ENCODE assay signal across 8 cellular contexts in genomic region chr12:6345319-6346071, GRCh38. TPM values are rescaled to one million over a fixed set of nuclear protein-coding genes. Genes with fewer than 3 reads are reported as not detected.
DNase-seq lines count a peak whose midpoint lies in the region; ATAC-seq and TF ChIP-seq lines count a peak whose summit lies in the region.

No MANE protein-coding gene starts in this region.

- peaks cover 4% of the 10 kb centered on the region for H3K36me3 Mint-ChIP-seq in activated T-helper 2 cell treated with anti-CD3 and anti-CD28 coated beads, Interferon-gamma antibody, Interleukin-2, Interleukin-4, amounts not matched to agents 10 μg/mL and 5 μg/mL and 100 μg/mL, durations not matched to agents 14 hours and 24 hours and 36 hours (ENCODE audit: low read depth)

- no peak overlapping the region for H3K4me3 Mint-ChIP-seq in activated T-helper 2 cell treated with anti-CD3 and anti-CD28 coated beads, Interferon-gamma antibody, Interleukin-2, Interleukin-4, amounts not matched to agents 10 μg/mL and 5 μg/mL and 100 μg/mL, durations not matched to agents 14 hours and 24 hours and 36 hours (ENCODE audit: low read depth)
- peak overlapping the region; percentile 49 to 61 for H3K4me3 Mint-ChIP-seq in stimulated activated naive CD8-positive, alpha-beta T cell treated with anti-CD3 and anti-CD28 coated beads, Interleukin-15, amount 100 ng/mL, for 72 hours

- no peaks in the 10 kb centered on the region for H3K9me3 Mint-ChIP-seq in activated T-helper 2 cell treated with anti-CD3 and anti-CD28 coated beads, Interferon-gamma antibody, Interleukin-2, Interleukin-4, amounts not matched to agents 10 μg/mL and 5 μg/mL and 100 μg/mL, durations not matched to agents 14 hours and 24 hours and 36 hours
- no peaks in the 10 kb centered on the region for H3K9me3 Mint-ChIP-seq in stimulated activated naive CD8-positive, alpha-beta T cell treated with anti-CD3 and anti-CD28 coated beads, Interleukin-15, amount 100 ng/mL, for 72 hours

- intact Hi-C loops in activated T-helper 2 cell treated with anti-CD3 and anti-CD28 coated beads, Interferon-gamma antibody, Interleukin-2, Interleukin-4, amounts not matched to agents 10 μg/mL and 5 μg/mL and 100 μg/mL, durations not matched to agents 14 hours and 24 hours and 36 hours (cut with micrococcal nuclease), result no loop called here
- intact Hi-C loops in left ventricle myocardium superior (cut with micrococcal nuclease), result no loop called here

- DNase-seq in stimulated activated CD4-positive, alpha-beta T cell treated with anti-CD3 and anti-CD28 coated beads, Interleukin-2, amount 100 ng/mL, for 24 hours, result peak; percentile 41 to 52
- no peak for DNase-seq in stimulated activated CD4-positive, alpha-beta T cell treated with anti-CD3 and anti-CD28 coated beads, Interleukin-4, amount 100 ng/mL, for 1 hour
- DNase-seq in activated T-helper 2 cell treated with anti-CD3 and anti-CD28 coated beads, Interferon-gamma antibody, Interleukin-2, Interleukin-4, amounts not matched to agents 10 μg/mL and 5 μg/mL and 100 μg/mL, durations not matched to agents 14 hours and 24 hours and 36 hours (ENCODE audit: low spot score), result no peak
- peak; percentile 27 for DNase-seq in left ventricle myocardium superior
- peak in 1 of 2 donors; percentile 55 for DNase-seq in stimulated activated naive CD8-positive, alpha-beta T cell treated with anti-CD3 and anti-CD28 coated beads, Interleukin-15, amount 100 ng/mL, for 72 hours
- no peak for DNase-seq in NAMALWA (ENCODE audit: low spot score)

- peaks cover 47% of the 10 kb centered on the region for H3K4me1 Mint-ChIP-seq in activated T-helper 2 cell treated with anti-CD3 and anti-CD28 coated beads, Interferon-gamma antibody, Interleukin-2, Interleukin-4, amounts not matched to agents 10 μg/mL and 5 μg/mL and 100 μg/mL, durations not matched to agents 14 hours and 24 hours and 36 hours (ENCODE audit: low read depth)
- H3K4me1 Mint-ChIP-seq in stimulated activated naive CD8-positive, alpha-beta T cell treated with anti-CD3 and anti-CD28 coated beads, Interleukin-15, amount 100 ng/mL, for 72 hours, result peaks cover 59% of the 10 kb centered on the region

- no peak for ATAC-seq in left ventricle myocardium superior
- peak; percentile 68 for ATAC-seq in stimulated activated naive CD8-positive, alpha-beta T cell treated with anti-CD3 and anti-CD28 coated beads, Interleukin-15, amount 100 ng/mL, for 72 hours
- no peak for ATAC-seq in HG03196 (IDR thresholded peaks at IDR 0.05; ENCODE audit: unreplicated experiment)
- ATAC-seq in GM18505 (IDR thresholded peaks at IDR 0.05; ENCODE audit: unreplicated experiment), result no peak

- no peaks in the 10 kb centered on the region for H3K27me3 Mint-ChIP-seq in activated T-helper 2 cell treated with anti-CD3 and anti-CD28 coated beads, Interferon-gamma antibody, Interleukin-2, Interleukin-4, amounts not matched to agents 10 μg/mL and 5 μg/mL and 100 μg/mL, durations not matched to agents 14 hours and 24 hours and 36 hours (ENCODE audit: low read depth)
- no peaks in the 10 kb centered on the region for H3K27me3 Mint-ChIP-seq in stimulated activated naive CD8-positive, alpha-beta T cell treated with anti-CD3 and anti-CD28 coated beads, Interleukin-15, amount 100 ng/mL, for 72 hours

- no peak for TF ChIP-seq POLR2A in GM18505 (IDR thresholded peaks at IDR 0.05; ENCODE audit: borderline replicate concordance, extremely low read depth, insufficient read depth, insufficient read length)

- peak overlapping the region; percentile 48 for H3K27ac Mint-ChIP-seq in activated T-helper 2 cell treated with anti-CD3 and anti-CD28 coated beads, Interferon-gamma antibody, Interleukin-2, Interleukin-4, amounts not matched to agents 10 μg/mL and 5 μg/mL and 100 μg/mL, durations not matched to agents 14 hours and 24 hours and 36 hours
- H3K27ac Mint-ChIP-seq in stimulated activated naive CD8-positive, alpha-beta T cell treated with anti-CD3 and anti-CD28 coated beads, Interleukin-15, amount 100 ng/mL, for 72 hours, result peak overlapping the region; percentile 49 to 68

RNA-seq across cellular contexts. Expression of gene TNFRSF1A, which starts 3.6 kb away (rescaled TPM):
- total RNA-seq in activated T-helper 2 cell treated with anti-CD3 and anti-CD28 coated beads, Interferon-gamma antibody, Interleukin-2, Interleukin-4, amounts not matched to agents 10 μg/mL and 5 μg/mL and 100 μg/mL, durations not matched to agents 14 hours and 24 hours and 36 hours, result 37.6 TPM in 2 replicates
- total RNA-seq in left ventricle myocardium superior, result 44.0 TPM

RNA-seq across cellular contexts. Expression of gene SCNN1A, which starts 29.9 kb away (rescaled TPM):
- not detected in 2 replicates for total RNA-seq in activated T-helper 2 cell treated with anti-CD3 and anti-CD28 coated beads, Interferon-gamma antibody, Interleukin-2, Interleukin-4, amounts not matched to agents 10 μg/mL and 5 μg/mL and 100 μg/mL, durations not matched to agents 14 hours and 24 hours and 36 hours
- total RNA-seq in left ventricle myocardium superior, result 1.7 TPM

RNA-seq across cellular contexts. Expression of gene PLEKHG6, which starts 35.0 kb away (rescaled TPM):
- total RNA-seq in activated T-helper 2 cell treated with anti-CD3 and anti-CD28 coated beads, Interferon-gamma antibody, Interleukin-2, Interleukin-4, amounts not matched to agents 10 μg/mL and 5 μg/mL and 100 μg/mL, durations not matched to agents 14 hours and 24 hours and 36 hours, result not detected in 2 replicates
- 0.47 TPM for total RNA-seq in left ventricle myocardium superior

RNA-seq across cellular contexts. Expression of gene LTBR, which starts 38.5 kb away (rescaled TPM):
- 0.32 and 0.50 TPM in 2 replicates for total RNA-seq in activated T-helper 2 cell treated with anti-CD3 and anti-CD28 coated beads, Interferon-gamma antibody, Interleukin-2, Interleukin-4, amounts not matched to agents 10 μg/mL and 5 μg/mL and 100 μg/mL, durations not matched to agents 14 hours and 24 hours and 36 hours
- 32.9 TPM for total RNA-seq in left ventricle myocardium superior

Comparison
In these comparisons a context has a peak if more than half of its experiments do, and no peak if none do; other contexts are left out.
1. DNase-seq: peak in stimulated activated CD4-positive, alpha-beta T cell treated with anti-CD3 and anti-CD28 coated beads, Interleukin-2, amount 100 ng/mL, for 24 hours (2 of 2) and left ventricle myocardium superior (single experiment); none in stimulated activated CD4-positive, alpha-beta T cell treated with anti-CD3 and anti-CD28 coated beads, Interleukin-4, amount 100 ng/mL, for 1 hour (single experiment), activated T-helper 2 cell treated with anti-CD3 and anti-CD28 coated beads, Interferon-gamma antibody, Interleukin-2, Interleukin-4, amounts not matched to agents 10 μg/mL and 5 μg/mL and 100 μg/mL, durations not matched to agents 14 hours and 24 hours and 36 hours (single experiment) and NAMALWA (single experiment).